ENCODE assay signal across 15 cellular contexts in genomic region chr14:56687123-56687522, GRCh38.
DNase-seq lines count a peak whose midpoint lies in the region; ATAC-seq and TF ChIP-seq lines count a peak whose summit lies in the region.
"Had no signal": no experiment of that assay in that cellular context is flagged by ENCODE, and none has a peak within 500 bp of the region (broad histone marks: within the 10 kb centered on the region; RNA-seq: fewer than 3 reads in every experiment).

No MANE protein-coding gene starts in this region.

- H3K4me1 Mint-ChIP-seq in brain: peaks cover 26% of the 10 kb centered on the region
- H3K4me1 Mint-ChIP-seq in osteocyte (ENCODE audit: unreplicated experiment): no peaks in the 10 kb centered on the region
- no peaks in the 10 kb centered on the region for H3K4me1 Mint-ChIP-seq in immature natural killer cell
- H3K4me1 Mint-ChIP-seq: B cell had no signal

- DNase-seq in NCI-H1417 (lab: John Stamatoyannopoulos, UW): peak in 2 of 3 experiments; percentile 47 to 83
- peak; percentile 50 for DNase-seq in NCI-H524 treated with DMSO at 0.1 percent for 48 hours (lab: John Stamatoyannopoulos, UW)
- peak; percentile 8 for DNase-seq in osteocyte (ENCODE audit: extremely low spot score, unreplicated experiment)
- DNase-seq in immature natural killer cell: no peak
- DNase-seq in cerebellar cortex (ENCODE audit: low spot score): no peak
- DNase-seq in Ammon's horn (ENCODE audit: low spot score): no peak
- DNase-seq: ACHN; CD4-positive, alpha-beta T cell; MM.1S; NCI-H226; NCI-H774; SIG-M5 had no signal

- no peak for TF ChIP-seq CTCF in brain (conservative IDR thresholded peaks at IDR 0.05)
- no peak for TF ChIP-seq CTCF in osteocyte (IDR thresholded peaks at IDR 0.05)

- H3K27ac Mint-ChIP-seq in brain (peak overlapping the region in 3 of 5 experiments; percentile 57 to 79 (median 68)), osteocyte (ENCODE audit: unreplicated experiment) (no peak overlapping the region), immature natural killer cell (no peak overlapping the region)
- H3K27ac Mint-ChIP-seq: B cell; CD4-positive, alpha-beta T cell had no signal

- H3K36me3 Mint-ChIP-seq in brain (no peaks in the 10 kb centered on the region), osteocyte (ENCODE audit: unreplicated experiment) (no peaks in the 10 kb centered on the region), immature natural killer cell (no peaks in the 10 kb centered on the region)

- H3K4me3 Mint-ChIP-seq in brain: no peak overlapping the region
- no peak overlapping the region for H3K4me3 Mint-ChIP-seq in osteocyte (ENCODE audit: unreplicated experiment)
- H3K4me3 Mint-ChIP-seq in immature natural killer cell: no peak overlapping the region
- H3K4me3 Mint-ChIP-seq: B cell; CD4-positive, alpha-beta T cell had no signal

- H3K9me3 Mint-ChIP-seq in brain (no peaks in the 10 kb centered on the region), osteocyte (ENCODE audit: unreplicated experiment) (peaks cover 4% of the 10 kb centered on the region), immature natural killer cell (no peaks in the 10 kb centered on the region)
- H3K9me3 Mint-ChIP-seq: CD4-positive, alpha-beta T cell had no signal

- H3K27me3 Mint-ChIP-seq in brain (peaks cover 6% of the 10 kb centered on the region), osteocyte (ENCODE audit: unreplicated experiment) (no peaks in the 10 kb centered on the region), immature natural killer cell (ENCODE audit: low read depth in 3 of 3) (peaks cover 0 to 1% (median 0%) of the 10 kb centered on the region in 3 donors)

- no peak for ATAC-seq in HG03442 (IDR thresholded peaks at IDR 0.05; ENCODE audit: unreplicated experiment)

Comparison
In these comparisons a context has a peak if more than half of its experiments do, and no peak if none do; other contexts are left out.
1. DNase-seq: peak in NCI-H1417 (2 of 3), NCI-H524 treated with DMSO at 0.1 percent for 48 hours (single experiment) and osteocyte (single experiment); none in immature natural killer cell (0 of 3), cerebellar cortex (single experiment) and Ammon's horn (single experiment).
2. H3K27ac Mint-ChIP-seq: peak in brain (3 of 5); none in osteocyte (single experiment) and immature natural killer cell (0 of 6).